ENCODE assay signal across 19 cellular contexts in the genomic region with DNA sequence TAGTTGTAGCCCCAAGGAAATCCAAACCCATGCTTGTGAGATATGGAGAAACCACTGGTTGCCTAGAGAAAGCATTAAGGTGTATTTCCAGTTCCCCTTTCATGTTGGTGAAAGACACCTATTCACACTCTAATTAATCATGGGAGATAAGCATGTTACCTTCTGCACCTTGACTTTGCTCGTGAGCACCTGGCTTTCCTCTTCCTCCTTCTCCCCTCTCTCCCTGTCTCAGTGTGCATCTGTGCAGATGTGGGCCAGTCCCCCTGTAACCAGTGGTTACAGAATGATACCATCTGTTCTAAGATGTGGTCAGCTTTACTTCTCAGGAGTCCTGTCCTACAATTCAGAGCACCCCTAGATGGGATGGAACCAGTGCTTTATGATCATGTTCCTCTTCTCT.
DNase-seq lines count a peak whose midpoint lies in the region; ATAC-seq, FAIRE-seq and TF ChIP-seq lines count a peak whose summit lies in the region.
"Had no signal": no experiment of that assay in that cellular context is flagged by ENCODE, and none has a peak within 500 bp of the region (broad histone marks: within the 10 kb centered on the region; RNA-seq: fewer than 3 reads in every experiment).

No MANE protein-coding gene starts in this region.

- H3K9me3 Mint-ChIP-seq in effector memory CD8-positive, alpha-beta T cell: no peaks in the 10 kb centered on the region
- no peaks in the 10 kb centered on the region for H3K9me3 Mint-ChIP-seq in MCF 10A (ENCODE audit: unreplicated experiment)

- no peak for DNase-seq in HTR-8/SVneo (ENCODE audit: insufficient read length, low spot score)
- no peak for DNase-seq in amniotic stem cell (lab: John Stamatoyannopoulos, UW)
- DNase-seq in effector memory CD8-positive, alpha-beta T cell: no peak
- DNase-seq in MCF 10A (ENCODE audit: unreplicated experiment): no peak
- DNase-seq: colonic mucosa; DMS 273 treated with DMSO at 0.1 percent for 48 hours; esophagus squamous epithelium; hypothalamus; KBM-7; left ventricle myocardium inferior; NCI-H1436; Peyer's patch; psoas muscle; stimulated activated CD4-positive, alpha-beta T cell treated with anti-CD3 and anti-CD28 coated beads, Interleukin-1b, Interleukin-23, amount 100 ng/mL, for 48 hours; T-helper 1 cell had no signal

- CTCF ChIA-PET in MCF 10A (lab: Yijun Ruan, JAX): no interaction called here

- H3K4me3 Mint-ChIP-seq in effector memory CD8-positive, alpha-beta T cell: no peak overlapping the region
- H3K4me3 Mint-ChIP-seq in MCF 10A (ENCODE audit: unreplicated experiment): no peak overlapping the region

- intact Hi-C loops in MCF 10A (cut with micrococcal nuclease): no loop called here

- H3K4me1 Mint-ChIP-seq in effector memory CD8-positive, alpha-beta T cell (ENCODE audit: low read depth in 2 of 2): no peaks in the 10 kb centered on the region
- H3K4me1 Mint-ChIP-seq in MCF 10A (ENCODE audit: insufficient read depth, unreplicated experiment): peaks cover 7% of the 10 kb centered on the region

- H3K27me3 Mint-ChIP-seq in effector memory CD8-positive, alpha-beta T cell: no peaks in the 10 kb centered on the region
- H3K27me3 Mint-ChIP-seq in MCF 10A (ENCODE audit: insufficient read depth, unreplicated experiment): no peaks in the 10 kb centered on the region

- no peak for FAIRE-seq in HTR-8/SVneo (lab: Jason Lieb, UNC)

- H3K36me3 Mint-ChIP-seq in effector memory CD8-positive, alpha-beta T cell (ENCODE audit: insufficient read depth): peaks cover 6% of the 10 kb centered on the region
- peaks cover 7% of the 10 kb centered on the region for H3K36me3 Mint-ChIP-seq in MCF 10A (ENCODE audit: insufficient read depth, unreplicated experiment)

- no peak overlapping the region for H3K27ac Mint-ChIP-seq in effector memory CD8-positive, alpha-beta T cell
- H3K27ac Mint-ChIP-seq in MCF 10A (ENCODE audit: low read depth, unreplicated experiment): no peak overlapping the region

- BruUV-seq in MCF 10A (replicated peaks; lab: Mats Ljungman, UMichigan): no TSS peak

- TF ChIP-seq CTCF in MCF 10A (IDR thresholded peaks at IDR 0.05; ENCODE audit: unreplicated experiment): no peak

- peak; percentile 55 for ATAC-seq in GM18498 (IDR thresholded peaks at IDR 0.05; ENCODE audit: unreplicated experiment)
- ATAC-seq in GM19452 (IDR thresholded peaks at IDR 0.05; ENCODE audit: unreplicated experiment): peak; percentile 72
- peak; percentile 69 for ATAC-seq in HG02642 (IDR thresholded peaks at IDR 0.05; ENCODE audit: poor library complexity, unreplicated experiment)
- peak; percentile 60 for ATAC-seq in HG03439 (IDR thresholded peaks at IDR 0.05; ENCODE audit: unreplicated experiment)
- ATAC-seq in effector memory CD8-positive, alpha-beta T cell (replicated peaks): no peak
- ATAC-seq: psoas muscle had no signal

- POLR2A ChIA-PET in MCF 10A (lab: Yijun Ruan, JAX): no interaction called here
